Comparison of ENCODE assay signal across 10 cellular contexts in the genomic region with DNA sequence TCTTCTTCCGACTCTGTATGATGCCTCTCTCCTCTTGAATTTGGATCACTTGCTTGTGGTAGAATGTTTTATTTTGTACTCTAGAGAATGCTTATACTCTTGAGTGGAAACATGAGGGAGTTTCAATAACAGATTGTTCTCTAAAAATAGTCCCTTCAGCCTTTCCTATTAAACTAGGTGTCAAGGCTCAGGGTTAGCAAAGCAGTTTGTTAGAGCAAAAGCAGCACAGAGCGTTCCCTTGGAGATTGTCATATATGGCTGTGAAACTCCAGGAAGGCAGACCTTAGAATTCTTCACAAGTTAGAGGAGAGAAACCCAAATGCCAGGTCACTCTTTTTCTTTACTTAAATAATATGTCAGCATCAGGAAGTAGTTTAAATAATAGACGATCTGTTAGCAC. TPM values are rescaled to one million over a fixed set of nuclear protein-coding genes. Genes with fewer than 3 reads are reported as not detected.
"Had no signal": no experiment of that assay in that cellular context is flagged by ENCODE, and none has a peak within 500 bp of the region (broad histone marks: within the 10 kb centered on the region; RNA-seq: fewer than 3 reads in every experiment).

No MANE protein-coding gene starts in this region.

- DNase-seq: activated CD4-positive, alpha-beta T cell treated with anti-CD3 and anti-CD28 coated beads, Interleukin-2, amount 50 U/mL, for 1 hour; activated CD4-positive, CD25-positive, alpha-beta regulatory T cell; islet precursor cell; nucleus accumbens; psoas muscle; stimulated activated CD4-positive, alpha-beta T cell treated with anti-CD3 and anti-CD28 coated beads, Interleukin-12 subunit alpha, Interleukin-12 subunit beta, amount 100 ng/mL, for 4 hours; stimulated activated CD4-positive, alpha-beta T cell treated with anti-CD3 and anti-CD28 coated beads, Interleukin-2, amount 100 ng/mL, for 24 hours had no signal

- ATAC-seq: left lobe of liver, psoas muscle had no signal

- H3K27ac ChIP-seq: psoas muscle had no signal

- H3K4me3 ChIP-seq: psoas muscle had no signal

- H3K9me3 ChIP-seq: psoas muscle had no signal

RNA-seq across cellular contexts. Expression of gene MAMDC2, which starts 33.0 kb away (rescaled TPM):
- total RNA-seq: activated CD8-positive, alpha-beta memory T cell treated with anti-CD3 and anti-CD28 coated beads for 36 hours; activated T-helper 1 cell treated with anti-CD3 and anti-CD28 coated beads, Interleukin-12 subunit alpha, Interleukin-12 subunit beta, Interleukin-2, Interleukin-4 antibody, amounts not matched to agents 30 ng/mL and 10 ng/mL and 1 ng/mL, durations not matched to agents 14 hours and 24 hours and 36 hours had no signal
